Comparison of ENCODE assay signal across 14 cellular contexts in genomic region chr12:14410177-14410576, GRCh38.
"Had no signal": no experiment of that assay in that cellular context is flagged by ENCODE, and none has a peak within 500 bp of the region (broad histone marks: within the 10 kb centered on the region; RNA-seq: fewer than 3 reads in every experiment).

No MANE protein-coding gene starts in this region.

- H3K9me3 Mint-ChIP-seq: activated T-cell treated with anti-CD3 and anti-CD28 coated beads, Interleukin-2, amount 50 U/mL, for 72 hours; dendritic cell treated with granulocyte-macrophage colony-stimulating factor and Interleukin-4, amounts not matched to agents 40 ng/mL and 50 ng/mL, for 4 days; stimulated activated effector memory CD8-positive, alpha-beta T cell treated with anti-CD3 and anti-CD28 coated beads, Interleukin-12 subunit alpha, Interleukin-12 subunit beta, amount 100 ng/mL, for 72 hours had no signal

- H3K4me3 ChIP-seq: right atrium auricular region, tibial artery, vagina had no signal

- DNase-seq: activated CD4-positive, alpha-beta T cell treated with anti-CD3 and anti-CD28 coated beads, Interleukin-2, amount 50 U/mL, for 4 hours; activated CD4-positive, CD25-positive, alpha-beta regulatory T cell treated with anti-CD3 and anti-CD28 coated beads, Interleukin-2, amount 50 U/mL, for 72 hours; activated CD8-positive, alpha-beta memory T cell treated with anti-CD3 and anti-CD28 coated beads, Interleukin-2, amount 50 U/mL, for 4 hours; activated naive CD4-positive, alpha-beta T cell; activated T-cell treated with anti-CD3 and anti-CD28 coated beads, Interleukin-2, amount 50 U/mL, for 72 hours; central memory CD4-positive, alpha-beta T cell; endodermal cell; small intestine; tibial artery had no signal

- H3K36me3 ChIP-seq: right atrium auricular region, tibial artery, vagina had no signal

- H3K27me3 Mint-ChIP-seq: dendritic cell treated with granulocyte-macrophage colony-stimulating factor and Interleukin-4, amounts not matched to agents 40 ng/mL and 50 ng/mL, for 4 days; memory B cell had no signal

- H3K9me3 ChIP-seq: tibial artery, vagina had no signal

- H3K27ac Mint-ChIP-seq: dendritic cell treated with granulocyte-macrophage colony-stimulating factor and Interleukin-4, amounts not matched to agents 40 ng/mL and 50 ng/mL, for 4 days; endodermal cell; stimulated activated effector memory CD8-positive, alpha-beta T cell treated with anti-CD3 and anti-CD28 coated beads, Interleukin-12 subunit alpha, Interleukin-12 subunit beta, amount 100 ng/mL, for 72 hours had no signal

- H3K27ac ChIP-seq: right atrium auricular region, tibial artery, vagina had no signal

- H3K4me3 Mint-ChIP-seq: dendritic cell treated with granulocyte-macrophage colony-stimulating factor and Interleukin-4, amounts not matched to agents 40 ng/mL and 50 ng/mL, for 4 days; endodermal cell; memory B cell had no signal

- H3K27me3 ChIP-seq: right atrium auricular region, tibial artery, vagina had no signal
